In genomic region chr1:32101233-32101681, GRCh38 we compare ENCODE assay signal across 16 cellular contexts. TPM values are rescaled to one million over a fixed set of nuclear protein-coding genes. Genes with fewer than 3 reads are reported as not detected.
DNase-seq lines count a peak whose midpoint lies in the region; ATAC-seq, FAIRE-seq and TF ChIP-seq lines count a peak whose summit lies in the region.
"Had no signal": no experiment of that assay in that cellular context is flagged by ENCODE, and none has a peak within 500 bp of the region (broad histone marks: within the 10 kb centered on the region; RNA-seq: fewer than 3 reads in every experiment).

No MANE protein-coding gene starts in this region.

- H3K36me3 ChIP-seq in ACC112 (ENCODE audit: insufficient read depth, low read length) (peaks cover 15% of the 10 kb centered on the region), keratinocyte (ENCODE audit: control insufficient read depth in 2 of 2, extremely low read depth in 1 of 2, insufficient read depth in 2 of 2, low read length in 2 of 2) (peaks cover 9 to 10% of the 10 kb centered on the region in 2 experiments)

- H3K27ac ChIP-seq in ACC112 (ENCODE audit: low read depth, low read length), result peak overlapping the region; percentile 65
- H3K27ac ChIP-seq in keratinocyte (ENCODE audit: control insufficient read depth, insufficient read depth, low read length), result no peak overlapping the region
- H3K27ac ChIP-seq: right atrium auricular region, testis had no signal

- H3K79me2 ChIP-seq in ACC112 (ENCODE audit: control insufficient read depth, insufficient read depth, low read length, unreplicated experiment) (no peaks in the 10 kb centered on the region), keratinocyte (ENCODE audit: control insufficient read depth, insufficient read depth, low read length) (no peaks in the 10 kb centered on the region)

- TF ChIP-seq CTCF in astrocyte of the cerebellum (IDR thresholded peaks at IDR 0.05; ENCODE audit: low read depth, low read length, missing control alignments), result no peak
- no peak for TF ChIP-seq CTCF in keratinocyte (optimal IDR thresholded peaks at IDR 0.05 in 1 of 3, IDR thresholded peaks at IDR 0.05 in 1 of 3, conservative IDR thresholded peaks at IDR 0.05 in 1 of 3; ENCODE audit: extremely low read depth in 1 of 3, insufficient read depth in 2 of 3, low read length in 3 of 3)

- DNase-seq in HT1080 (ENCODE audit: low read depth) (peak; percentile 71), astrocyte of the cerebellum (ENCODE audit: low read depth) (peak; percentile 35), keratinocyte (ENCODE audit: low read depth, low spot score) (no peak), T-helper 1 cell (no peak), left cardiac atrium (no peak), NCI-H128 (lab: John Stamatoyannopoulos, UW; ENCODE audit: unreplicated experiment) (no peak)
- DNase-seq: activated CD8-positive, alpha-beta T cell treated with anti-CD3 and anti-CD28 coated beads, Interleukin-2, amount 10 ng/mL, durations not matched to agents 7 days and 5 days; activated naive CD4-positive, alpha-beta T cell treated with anti-CD3 and anti-CD28 coated beads for 36 hours; AML-193; glutamatergic neuron; NCI-H1694 treated with DMSO at 0.1 percent for 48 hours; NK-92 treated with Interleukin-12 subunit alpha and Interleukin-12 subunit beta, amount 100 ng/mL, for 24 hours; testis had no signal

- H3K9me1 ChIP-seq in keratinocyte (ENCODE audit: control insufficient read depth, extremely low read depth, insufficient read depth, low read length), result no peaks in the 10 kb centered on the region

- H4K20me1 ChIP-seq in keratinocyte (ENCODE audit: control insufficient read depth, extremely low read depth, insufficient read depth, low read length), result no peaks in the 10 kb centered on the region

- dilution Hi-C loops in keratinocyte (cut with MboI; ENCODE audit: extremely low pct_ligation_motif_present, low sequenced_read_pairs), result no loop called here

- peak overlapping the region; percentile 32 for H3K4me2 ChIP-seq in keratinocyte (ENCODE audit: control insufficient read depth, extremely low read depth, insufficient read depth, low read depth, low read length)

- H3K4me1 ChIP-seq in ACC112 (ENCODE audit: control insufficient read depth, insufficient read depth, low read length, unreplicated experiment), result peaks cover 14% of the 10 kb centered on the region
- H3K4me1 ChIP-seq in keratinocyte (ENCODE audit: control insufficient read depth, extremely low read depth, insufficient read depth, low read length), result peaks cover 10% of the 10 kb centered on the region
- H3K4me1 ChIP-seq: right atrium auricular region, testis had no signal

- ATAC-seq in HG02798 (IDR thresholded peaks at IDR 0.05; ENCODE audit: poor library complexity, unreplicated experiment), result no peak
- no peak for ATAC-seq in left cardiac atrium
- ATAC-seq: activated CD8-positive, alpha-beta T cell treated with anti-CD3 and anti-CD28 coated beads, Interleukin-2, amount 10 ng/mL, durations not matched to agents 7 days and 5 days had no signal

- no peaks in the 10 kb centered on the region for H3K27me3 ChIP-seq in ACC112 (ENCODE audit: insufficient read depth, low read length)
- H3K27me3 ChIP-seq in keratinocyte (ENCODE audit: control insufficient read depth, extremely low read depth, insufficient read depth, low read length), result no peaks in the 10 kb centered on the region
- H3K27me3 ChIP-seq: right atrium auricular region, testis had no signal

- FAIRE-seq in keratinocyte (lab: Jason Lieb, UNC), result no peak

- H2AFZ ChIP-seq in ACC112 (ENCODE audit: low read length, unreplicated experiment) (no peak overlapping the region), keratinocyte (ENCODE audit: control insufficient read depth, low read length) (no peak overlapping the region)

- no peak overlapping the region for H3K9ac ChIP-seq in keratinocyte (ENCODE audit: control insufficient read depth, extremely low read depth, insufficient read depth, low read length)

- in situ Hi-C loops in astrocyte of the cerebellum (cut with HindIII; ENCODE audit: low sequenced_read_pairs), result no loop called here

- no peaks in the 10 kb centered on the region for H3K9me3 ChIP-seq in keratinocyte (ENCODE audit: control insufficient read depth, low read depth, low read length)
- H3K9me3 ChIP-seq: right atrium auricular region, testis had no signal

- intact Hi-C loops in left cardiac atrium (cut with DNase I), result no loop called here

- H3K4me3 ChIP-seq in ACC112 (ENCODE audit: low read depth, low read length), result 0 out of 2 replicates have a peak overlapping the region, but pooled peaks have one; percentile 36
- no peak overlapping the region for H3K4me3 ChIP-seq in astrocyte of the cerebellum (ENCODE audit: low read depth, low read length)
- no peak overlapping the region for H3K4me3 ChIP-seq in keratinocyte (ENCODE audit: control insufficient read depth in 2 of 3, extremely low read depth in 1 of 3, insufficient read depth in 2 of 3, low read depth in 1 of 3, low read length in 3 of 3)
- H3K4me3 ChIP-seq: right atrium auricular region, testis had no signal

RNA-seq across cellular contexts. Expression of gene KPNA6, which starts 6.6 kb away (rescaled TPM):
- total RNA-seq in HT1080 (2014; rRNA removed; shearing (Covaris generic)), result 35.7 and 40.0 TPM in 2 replicates
- 30.0 and 35.7 TPM in 2 replicates for polyA plus RNA-seq in HT1080 (2015; cell fraction: cytosol; rRNA removed)
- 48.2 and 52.8 TPM in 2 replicates for polyA plus RNA-seq in HT1080 (2015; cell fraction: nucleus; rRNA removed)
- 34.6 to 43.1 TPM (median 42.6 TPM) in 3 replicates for polyA plus RNA-seq in keratinocyte
- 18.0 TPM for polyA plus RNA-seq in keratinocyte (2011; ENCODE audit: low read depth)
- 26.1 and 43.6 TPM in 2 replicates for polyA plus RNA-seq in keratinocyte (2011; cell fraction: cytosol; rRNA removed)
- 49.7 and 51.4 TPM in 2 replicates for polyA plus RNA-seq in keratinocyte (2011; cell fraction: nucleus; rRNA removed)
- 26.6 and 33.3 TPM in 2 replicates for polyA plus RNA-seq in keratinocyte (2012; ENCODE audit: low replicate concordance)
- polyA minus RNA-seq in keratinocyte, result 59.1 to 66.5 TPM (median 64.1 TPM) in 3 replicates
- 35.1 TPM for polyA minus RNA-seq in keratinocyte (2011; cell fraction: cytosol; rRNA and poly(A)+ RNA removed)
- 38.6 and 67.3 TPM in 2 replicates for polyA minus RNA-seq in keratinocyte (2011; cell fraction: nucleus; rRNA and poly(A)+ RNA removed)
- 10 to 100 TPM; 59.3 to 73.3 TPM for total RNA-seq in left cardiac atrium

RNA-seq across cellular contexts. Expression of gene TMEM39B, which starts 28.5 kb away (rescaled TPM):
- total RNA-seq in HT1080 (2014; rRNA removed; shearing (Covaris generic)), result 19.1 and 24.7 TPM in 2 replicates
- polyA plus RNA-seq in HT1080 (2015; cell fraction: cytosol; rRNA removed), result 19.4 and 21.4 TPM in 2 replicates
- 15.7 and 21.4 TPM in 2 replicates for polyA plus RNA-seq in HT1080 (2015; cell fraction: nucleus; rRNA removed)
- polyA plus RNA-seq in keratinocyte, result 6.8 to 11.7 TPM (median 7.3 TPM) in 3 replicates
- 1.3 TPM for polyA plus RNA-seq in keratinocyte (2011; ENCODE audit: low read depth)
- polyA plus RNA-seq in keratinocyte (2011; cell fraction: cytosol; rRNA removed), result 5.7 and 8.4 TPM in 2 replicates
- polyA plus RNA-seq in keratinocyte (2011; cell fraction: nucleus; rRNA removed), result 12.8 and 13.9 TPM in 2 replicates
- 6.4 and 12.3 TPM in 2 replicates for polyA plus RNA-seq in keratinocyte (2012; ENCODE audit: low replicate concordance)
- polyA minus RNA-seq in keratinocyte, result 16.3 to 29.7 TPM (median 16.6 TPM) in 3 replicates
- polyA minus RNA-seq in keratinocyte (2011; cell fraction: cytosol; rRNA and poly(A)+ RNA removed), result 11.7 TPM
- polyA minus RNA-seq in keratinocyte (2011; cell fraction: nucleus; rRNA and poly(A)+ RNA removed), result 6.9 and 9.2 TPM in 2 replicates
- 1 to 10 TPM; 8.2 to 9.5 TPM for total RNA-seq in left cardiac atrium

Comparison
In these comparisons a context has a peak if more than half of its experiments do, and no peak if none do; other contexts are left out.
1. DNase-seq: peak in HT1080 (single experiment) and astrocyte of the cerebellum (single experiment); none in keratinocyte (single experiment), T-helper 1 cell (0 of 5), left cardiac atrium (single experiment) and NCI-H128 (single experiment).